15 cellular contexts compared by ENCODE assay signal in the genomic region with DNA sequence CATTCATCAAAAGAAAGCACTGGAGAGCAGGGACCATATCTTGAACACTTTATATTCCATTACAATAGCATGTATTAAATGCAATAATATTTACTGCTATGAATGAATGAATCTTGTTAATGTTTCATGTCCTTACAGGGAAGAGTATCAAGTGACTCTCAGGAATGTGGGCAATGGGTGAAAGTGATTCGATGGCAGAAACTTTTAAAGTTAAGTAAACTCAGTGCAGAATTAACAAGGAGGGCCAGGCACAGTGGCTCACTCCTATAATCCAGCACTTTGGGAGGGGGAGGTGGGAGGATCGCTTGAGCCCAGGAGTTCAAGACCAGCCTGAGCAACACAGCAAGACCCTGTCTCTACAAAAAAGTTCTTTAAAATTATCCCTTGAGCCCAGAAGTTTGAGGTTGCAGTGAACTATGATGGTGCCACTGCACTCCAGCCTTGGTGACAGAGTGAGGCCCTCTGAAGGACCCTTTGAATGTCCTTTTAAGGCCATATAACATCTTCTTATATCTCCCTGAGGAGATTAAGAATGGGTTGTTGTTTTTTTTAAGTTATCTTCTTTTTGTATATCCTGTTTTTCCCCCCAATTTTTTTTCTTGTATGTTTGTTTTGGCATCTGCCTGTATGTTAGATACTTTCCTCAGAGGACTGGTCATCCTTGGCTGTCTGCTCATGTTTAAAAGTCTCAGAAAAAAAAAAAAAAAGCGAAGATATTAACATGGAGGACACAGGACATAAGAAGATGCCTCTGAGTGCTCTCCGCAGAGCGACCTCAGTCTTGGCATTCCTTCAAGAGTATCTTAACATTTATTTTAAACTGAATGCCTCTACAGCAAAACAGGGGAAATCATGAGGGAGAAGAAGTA. TPM values are rescaled to one million over a fixed set of nuclear protein-coding genes. Genes with fewer than 3 reads are reported as not detected.
DNase-seq lines count a peak whose midpoint lies in the region; ATAC-seq and TF ChIP-seq lines count a peak whose summit lies in the region.
"Had no signal": no experiment of that assay in that cellular context is flagged by ENCODE, and none has a peak within 500 bp of the region (broad histone marks: within the 10 kb centered on the region; RNA-seq: fewer than 3 reads in every experiment).

No MANE protein-coding gene starts in this region.

- H3K9me3 ChIP-seq in right atrium auricular region: no peaks in the 10 kb centered on the region
- H3K9me3 ChIP-seq: MG63 had no signal

- H3K36me3 ChIP-seq in right atrium auricular region: no peaks in the 10 kb centered on the region
- H3K36me3 ChIP-seq: MG63 had no signal

- intact Hi-C loops in Right ventricle myocardium superior (cut with DNase I) (no loop called here), left ventricle myocardium superior (cut with micrococcal nuclease) (no loop called here)

- H3K27me3 ChIP-seq in right atrium auricular region: no peaks in the 10 kb centered on the region
- H3K27me3 ChIP-seq: MG63 had no signal

- H3K36me3 Mint-ChIP-seq in activated T-helper 17 cell treated with anti-CD3 and anti-CD28 coated beads, Interleukin-2, amount 50 U/mL, for 72 hours (ENCODE audit: low read depth): no peaks in the 10 kb centered on the region

- peaks cover 16% of the 10 kb centered on the region for H3K27me3 Mint-ChIP-seq in activated T-helper 17 cell treated with anti-CD3 and anti-CD28 coated beads, Interleukin-2, amount 50 U/mL, for 72 hours

- no peaks in the 10 kb centered on the region for H3K9me3 Mint-ChIP-seq in activated T-helper 17 cell treated with anti-CD3 and anti-CD28 coated beads, Interleukin-2, amount 50 U/mL, for 72 hours

- peak; percentile 59 for ATAC-seq in Right ventricle myocardium superior (ENCODE audit: poor library complexity)
- peak; percentile 80 for ATAC-seq in left ventricle myocardium superior
- no peak for ATAC-seq in GM21619 (IDR thresholded peaks at IDR 0.05; ENCODE audit: unreplicated experiment)
- ATAC-seq in activated T-helper 17 cell treated with anti-CD3 and anti-CD28 coated beads, Interleukin-2, amount 50 U/mL, for 72 hours (replicated peaks): no peak
- no peak for ATAC-seq in HG03095 (IDR thresholded peaks at IDR 0.05; ENCODE audit: unreplicated experiment)

- H3K4me3 Mint-ChIP-seq in activated T-helper 17 cell treated with anti-CD3 and anti-CD28 coated beads, Interleukin-2, amount 50 U/mL, for 72 hours: no peak overlapping the region

- TF ChIP-seq CTCF in right atrium auricular region (IDR thresholded peaks at IDR 0.05) (no peak), choroid plexus epithelial cell (conservative IDR thresholded peaks at IDR 0.05; ENCODE audit: low read depth, low read length) (no peak)

- H3K4me1 ChIP-seq in right atrium auricular region: no peaks in the 10 kb centered on the region

- H3K4me3 ChIP-seq in right atrium auricular region (no peak overlapping the region), choroid plexus epithelial cell (ENCODE audit: low read depth, low read length) (no peak overlapping the region)
- H3K4me3 ChIP-seq: MG63 had no signal

- H3K4me1 Mint-ChIP-seq in activated T-helper 17 cell treated with anti-CD3 and anti-CD28 coated beads, Interleukin-2, amount 50 U/mL, for 72 hours: no peaks in the 10 kb centered on the region

- H3K27ac Mint-ChIP-seq in activated T-helper 17 cell treated with anti-CD3 and anti-CD28 coated beads, Interleukin-2, amount 50 U/mL, for 72 hours: no peak overlapping the region

- no peak overlapping the region for H3K27ac ChIP-seq in right atrium auricular region

- DNase-seq in Right ventricle myocardium superior (no peak), right atrium auricular region (ENCODE audit: low spot score) (no peak), choroid plexus epithelial cell (ENCODE audit: low read depth) (peak; percentile 50), left ventricle myocardium superior (no peak), NOMO-1 treated with dmso at 0.1 percent for 144 hours (lab: John Stamatoyannopoulos, UW; ENCODE audit: unreplicated experiment) (no peak)
- DNase-seq: 8988T, C1 segment of cervical spinal cord, KG1, MG63, NCI-H1092 treated with DMSO at 0.1 percent for 48 hours, NCI-H2081 treated with DMSO at 0.1 percent for 48 hours, NCI-H510A treated with DMSO at 0.1 percent for 48 hours had no signal

RNA-seq across cellular contexts. Expression of a gene that starts 9.6 kb away (rescaled TPM):
- total RNA-seq in Right ventricle myocardium superior (0.91 TPM), right atrium auricular region (under 1 TPM in 1 of 2 donors, not detected in 1; 0.24 TPM), left ventricle myocardium superior (1.0 TPM)
- under 1 TPM; 0.32 to 0.34 TPM for total RNA-seq in activated T-helper 17 cell treated with anti-CD3 and anti-CD28 coated beads, Interleukin-2, amount 50 U/mL, for 72 hours

Comparison
In these comparisons a context has a peak if more than half of its experiments do, and no peak if none do; other contexts are left out.
1. ATAC-seq: peak in Right ventricle myocardium superior (single experiment) and left ventricle myocardium superior (single experiment); none in GM21619 (single experiment), activated T-helper 17 cell treated with anti-CD3 and anti-CD28 coated beads, Interleukin-2, amount 50 U/mL, for 72 hours (single experiment) and HG03095 (single experiment).